8 cellular contexts compared by ENCODE assay signal in genomic region chr11:57648791-57649735, GRCh38. TPM values are rescaled to one million over a fixed set of nuclear protein-coding genes. Genes with fewer than 3 reads are reported as not detected.
DNase-seq lines count a peak whose midpoint lies in the region; ATAC-seq, FAIRE-seq and TF ChIP-seq lines count a peak whose summit lies in the region.

No MANE protein-coding gene starts in this region.

- H3K27ac Mint-ChIP-seq in activated naive CD8-positive, alpha-beta T cell treated with anti-CD3 and anti-CD28 coated beads, Interleukin-2, amount 50 U/mL, for 24 hours: no peak overlapping the region

- TF ChIP-seq CTCF in keratinocyte (optimal IDR thresholded peaks at IDR 0.05 in 1 of 3, IDR thresholded peaks at IDR 0.05 in 1 of 3, conservative IDR thresholded peaks at IDR 0.05 in 1 of 3; ENCODE audit: extremely low read depth in 1 of 3, insufficient read depth in 2 of 3, low read length in 3 of 3): no peak

- H3K4me3 ChIP-seq in keratinocyte (ENCODE audit: control insufficient read depth in 2 of 3, extremely low read depth in 1 of 3, insufficient read depth in 2 of 3, low read depth in 1 of 3, low read length in 3 of 3): peak overlapping the region in 2 of 3 experiments; percentile 37 to 49

- H3K9me1 ChIP-seq in keratinocyte (ENCODE audit: control insufficient read depth, extremely low read depth, insufficient read depth, low read length): no peaks in the 10 kb centered on the region

- peak overlapping the region; percentile 11 for H3K9ac ChIP-seq in keratinocyte (ENCODE audit: control insufficient read depth, extremely low read depth, insufficient read depth, low read length)

- no peak for ATAC-seq in activated naive CD8-positive, alpha-beta T cell treated with anti-CD3 and anti-CD28 coated beads, Interleukin-2, amount 50 U/mL, for 24 hours
- ATAC-seq in HG02571 (IDR thresholded peaks at IDR 0.05; ENCODE audit: unreplicated experiment) (no peak), HG02798 (IDR thresholded peaks at IDR 0.05; ENCODE audit: poor library complexity, unreplicated experiment) (no peak)

- H3K4me1 Mint-ChIP-seq in activated naive CD8-positive, alpha-beta T cell treated with anti-CD3 and anti-CD28 coated beads, Interleukin-2, amount 50 U/mL, for 24 hours: peaks cover 47% of the 10 kb centered on the region

- peaks cover 32% of the 10 kb centered on the region for H3K27me3 ChIP-seq in keratinocyte (ENCODE audit: control insufficient read depth, extremely low read depth, insufficient read depth, low read length)

- H3K4me2 ChIP-seq in keratinocyte (ENCODE audit: control insufficient read depth, extremely low read depth, insufficient read depth, low read depth, low read length): peak overlapping the region; percentile 76

- H3K36me3 Mint-ChIP-seq in activated naive CD8-positive, alpha-beta T cell treated with anti-CD3 and anti-CD28 coated beads, Interleukin-2, amount 50 U/mL, for 24 hours (ENCODE audit: low read depth): no peaks in the 10 kb centered on the region

- no peaks in the 10 kb centered on the region for H3K9me3 Mint-ChIP-seq in activated naive CD8-positive, alpha-beta T cell treated with anti-CD3 and anti-CD28 coated beads, Interleukin-2, amount 50 U/mL, for 24 hours

- H3K4me1 ChIP-seq in keratinocyte (ENCODE audit: control insufficient read depth, extremely low read depth, insufficient read depth, low read length): peaks cover 41% of the 10 kb centered on the region

- H3K9me3 ChIP-seq in keratinocyte (ENCODE audit: control insufficient read depth, low read depth, low read length): no peaks in the 10 kb centered on the region

- H3K79me2 ChIP-seq in keratinocyte (ENCODE audit: control insufficient read depth, insufficient read depth, low read length): no peaks in the 10 kb centered on the region

- no peak overlapping the region for H2AFZ ChIP-seq in keratinocyte (ENCODE audit: control insufficient read depth, low read length)

- peaks cover 8% of the 10 kb centered on the region for H4K20me1 ChIP-seq in keratinocyte (ENCODE audit: control insufficient read depth, extremely low read depth, insufficient read depth, low read length)

- dilution Hi-C loops in keratinocyte (cut with MboI; ENCODE audit: extremely low pct_ligation_motif_present, low sequenced_read_pairs): no loop called here

- H3K27ac ChIP-seq in keratinocyte (ENCODE audit: control insufficient read depth, insufficient read depth, low read length) (no peak overlapping the region), substantia nigra (ENCODE audit: low read depth, low read length, poor library complexity, severe bottlenecking) (peak overlapping the region; percentile 86)

- peaks cover 40% of the 10 kb centered on the region for H3K27me3 Mint-ChIP-seq in activated naive CD8-positive, alpha-beta T cell treated with anti-CD3 and anti-CD28 coated beads, Interleukin-2, amount 50 U/mL, for 24 hours

- H3K4me3 Mint-ChIP-seq in activated naive CD8-positive, alpha-beta T cell treated with anti-CD3 and anti-CD28 coated beads, Interleukin-2, amount 50 U/mL, for 24 hours: peak overlapping the region; percentile 67

- H3K36me3 ChIP-seq in keratinocyte (ENCODE audit: control insufficient read depth in 2 of 2, extremely low read depth in 1 of 2, insufficient read depth in 2 of 2, low read length in 2 of 2): no peaks in the 10 kb centered on the region

- DNase-seq in activated naive CD4-positive, alpha-beta T cell treated with Interleukin-2 at 50 U/mL for 16 hours: peak; percentile 17
- DNase-seq in activated naive CD4-positive, alpha-beta T cell (lab: John Stamatoyannopoulos, UW): no peak
- peak; percentile 31 for DNase-seq in activated naive CD8-positive, alpha-beta T cell treated with anti-CD3 and anti-CD28 coated beads, Interleukin-2, amount 50 U/mL, for 24 hours
- DNase-seq in keratinocyte (ENCODE audit: low read depth, low spot score) (no peak), substantia nigra (lab: John Stamatoyannopoulos, UW) (peak in 17 of 49 donors; percentile 8 to 71 (median 36)), DMS153 (lab: John Stamatoyannopoulos, UW) (no peak)

- FAIRE-seq in keratinocyte (lab: Jason Lieb, UNC): no peak

RNA-seq across cellular contexts. Expression of gene YPEL4, which starts 0.6 kb away (rescaled TPM):
- 0.05 to 0.14 TPM in 2 of 3 replicates, not detected in the other for polyA plus RNA-seq in keratinocyte
- polyA plus RNA-seq in keratinocyte (2011; ENCODE audit: low read depth): 2.7 TPM
- polyA plus RNA-seq in keratinocyte (2011; cell fraction: cytosol; rRNA removed): not detected in 2 replicates
- polyA plus RNA-seq in keratinocyte (2011; cell fraction: nucleus; rRNA removed): 0.10 TPM in 1 of 2 replicates, not detected in the other
- 0.10 and 0.75 TPM in 2 replicates for polyA plus RNA-seq in keratinocyte (2012; ENCODE audit: low replicate concordance)
- polyA minus RNA-seq in keratinocyte: not detected in 3 replicates
- not detected for polyA minus RNA-seq in keratinocyte (2011; cell fraction: cytosol; rRNA and poly(A)+ RNA removed)
- not detected in 2 replicates for polyA minus RNA-seq in keratinocyte (2011; cell fraction: nucleus; rRNA and poly(A)+ RNA removed)

RNA-seq across cellular contexts. Expression of gene CLP1, which starts 8.5 kb away (rescaled TPM):
- polyA plus RNA-seq in keratinocyte: 24.6 to 41.7 TPM (median 25.0 TPM) in 3 replicates
- polyA plus RNA-seq in keratinocyte (2011; ENCODE audit: low read depth): 13.5 TPM
- polyA plus RNA-seq in keratinocyte (2011; cell fraction: cytosol; rRNA removed): 18.4 and 27.3 TPM in 2 replicates
- polyA plus RNA-seq in keratinocyte (2011; cell fraction: nucleus; rRNA removed): 30.9 and 40.4 TPM in 2 replicates
- 19.0 and 19.3 TPM in 2 replicates for polyA plus RNA-seq in keratinocyte (2012; ENCODE audit: low replicate concordance)
- 10.0 to 27.2 TPM (median 23.5 TPM) in 3 replicates for polyA minus RNA-seq in keratinocyte
- polyA minus RNA-seq in keratinocyte (2011; cell fraction: cytosol; rRNA and poly(A)+ RNA removed): 11.5 TPM
- 12.9 and 15.7 TPM in 2 replicates for polyA minus RNA-seq in keratinocyte (2011; cell fraction: nucleus; rRNA and poly(A)+ RNA removed)

RNA-seq across cellular contexts. Expression of gene ZDHHC5, which starts 18.9 kb away (rescaled TPM):
- 78.8 to 94.6 TPM (median 79.3 TPM) in 3 replicates for polyA plus RNA-seq in keratinocyte
- 20.0 TPM for polyA plus RNA-seq in keratinocyte (2011; ENCODE audit: low read depth)
- polyA plus RNA-seq in keratinocyte (2011; cell fraction: cytosol; rRNA removed): 42.1 and 51.9 TPM in 2 replicates
- 138 and 141 TPM in 2 replicates for polyA plus RNA-seq in keratinocyte (2011; cell fraction: nucleus; rRNA removed)
- 49.6 and 67.7 TPM in 2 replicates for polyA plus RNA-seq in keratinocyte (2012; ENCODE audit: low replicate concordance)
- 134 to 174 TPM (median 153 TPM) in 3 replicates for polyA minus RNA-seq in keratinocyte
- 51.8 TPM for polyA minus RNA-seq in keratinocyte (2011; cell fraction: cytosol; rRNA and poly(A)+ RNA removed)
- polyA minus RNA-seq in keratinocyte (2011; cell fraction: nucleus; rRNA and poly(A)+ RNA removed): 135 and 254 TPM in 2 replicates

RNA-seq across cellular contexts. Expression of gene SERPING1, which starts 51.6 kb away (rescaled TPM):
- polyA plus RNA-seq in keratinocyte: 12.8 to 21.9 TPM (median 14.4 TPM) in 3 replicates
- polyA plus RNA-seq in keratinocyte (2011; ENCODE audit: low read depth): 8.4 TPM
- 29.9 and 33.4 TPM in 2 replicates for polyA plus RNA-seq in keratinocyte (2011; cell fraction: cytosol; rRNA removed)
- polyA plus RNA-seq in keratinocyte (2011; cell fraction: nucleus; rRNA removed): 31.9 and 42.8 TPM in 2 replicates
- polyA plus RNA-seq in keratinocyte (2012; ENCODE audit: low replicate concordance): 20.9 and 29.3 TPM in 2 replicates
- polyA minus RNA-seq in keratinocyte: 11.7 to 22.2 TPM (median 19.8 TPM) in 3 replicates
- 26.3 TPM for polyA minus RNA-seq in keratinocyte (2011; cell fraction: cytosol; rRNA and poly(A)+ RNA removed)
- polyA minus RNA-seq in keratinocyte (2011; cell fraction: nucleus; rRNA and poly(A)+ RNA removed): 13.1 and 20.5 TPM in 2 replicates

Comparison
In these comparisons a context has a peak if more than half of its experiments do, and no peak if none do; other contexts are left out.
1. DNase-seq: peak in activated naive CD4-positive, alpha-beta T cell treated with Interleukin-2 at 50 U/mL for 16 hours (single experiment) and activated naive CD8-positive, alpha-beta T cell treated with anti-CD3 and anti-CD28 coated beads, Interleukin-2, amount 50 U/mL, for 24 hours (single experiment); none in activated naive CD4-positive, alpha-beta T cell (0 of 4), keratinocyte (single experiment) and DMS153 (single experiment).